In genomic region chr6:43016166-43016915, GRCh38 we compare ENCODE assay signal across 9 cellular contexts. TPM values are rescaled to one million over a fixed set of nuclear protein-coding genes. Genes with fewer than 3 reads are reported as not detected.
DNase-seq lines count a peak whose midpoint lies in the region; ATAC-seq and TF ChIP-seq lines count a peak whose summit lies in the region.
"Had no signal": no experiment of that assay in that cellular context is flagged by ENCODE, and none has a peak within 500 bp of the region (broad histone marks: within the 10 kb centered on the region; RNA-seq: fewer than 3 reads in every experiment).

No MANE protein-coding gene starts in this region.

- no peaks in the 10 kb centered on the region for H3K9me3 ChIP-seq in BLaER1 treated with 17β-estradiol and CSF1 and Interleukin-3, amounts not matched to agents 10 nM and 100 nM (replicated peaks in 1 of 11)

- H3K27ac ChIP-seq in BLaER1 treated with 17β-estradiol and CSF1 and Interleukin-3, amounts not matched to agents 10 nM and 100 nM, result peak overlapping the region in 10 of 11 experiments; percentile 3 to 56 (median 36); a peak in 15 of 22 replicates

- H3K4me1 Mint-ChIP-seq in chondrocyte (ENCODE audit: low read depth), result peaks cover 57% of the 10 kb centered on the region
- peaks cover 73% of the 10 kb centered on the region for H3K4me1 Mint-ChIP-seq in nephron

- in situ Hi-C loops in KBM-7 (cut with MboI; ENCODE audit: low pct_unique_long_range_greater_than_20kb, low sequenced_read_pairs), result no loop called here

- peaks cover 14% of the 10 kb centered on the region for H3K36me3 Mint-ChIP-seq in chondrocyte (ENCODE audit: low read depth)
- H3K36me3 Mint-ChIP-seq in nephron (ENCODE audit: low read depth), result peaks cover 38% of the 10 kb centered on the region

- H3K4me1 ChIP-seq in BLaER1 treated with 17β-estradiol and CSF1 and Interleukin-3, amounts not matched to agents 10 nM and 100 nM, result peaks cover 54 to 75% (median 62%) of the 10 kb centered on the region in 10 experiments

- H3K9ac ChIP-seq in BLaER1 treated with 17β-estradiol and CSF1 and Interleukin-3, amounts not matched to agents 10 nM and 100 nM, result peak overlapping the region in 10 of 11 experiments; percentile 16 to 71 (median 51); a peak in 18 of 22 replicates

- H3K4me2 ChIP-seq in BLaER1 treated with 17β-estradiol and CSF1 and Interleukin-3, amounts not matched to agents 10 nM and 100 nM, result peak overlapping the region; percentile 88 to 100 (median 95)

- H3K27ac Mint-ChIP-seq in chondrocyte (ENCODE audit: unreplicated experiment) (peak overlapping the region; percentile 63), nephron (peak overlapping the region in 2 of 3 experiments; percentile 54 to 76)

- H3K4me3 Mint-ChIP-seq in chondrocyte (ENCODE audit: unreplicated experiment), result peak overlapping the region; percentile 44
- peak overlapping the region; percentile 75 to 89 (median 77) for H3K4me3 Mint-ChIP-seq in nephron

- peaks cover 49 to 59% (median 56%) of the 10 kb centered on the region in 11 experiments for H3K36me3 ChIP-seq in BLaER1 treated with 17β-estradiol and CSF1 and Interleukin-3, amounts not matched to agents 10 nM and 100 nM

- peaks cover 6 to 45% (median 33%) of the 10 kb centered on the region in 11 experiments; a peak in 18 of 22 replicates for H4K20me1 ChIP-seq in BLaER1 treated with 17β-estradiol and CSF1 and Interleukin-3, amounts not matched to agents 10 nM and 100 nM

- DNase-seq in KBM-7 (peak; percentile 28), chondrocyte (ENCODE audit: low spot score) (no peak), SW480 (ENCODE audit: low spot score) (no peak), activated gamma-delta T cell treated with Interleukin-2 at 50 U/mL for 16 hours (no peak)
- DNase-seq: NCI-H1417 had no signal

- TF ChIP-seq CTCF in chondrocyte (IDR thresholded peaks at IDR 0.05) (no peak), nephron (IDR thresholded peaks at IDR 0.05; ENCODE audit: unreplicated experiment in 3 of 3) (no peak)

- no peak for ATAC-seq in GM19324 (IDR thresholded peaks at IDR 0.05; ENCODE audit: low FRiP score, unreplicated experiment)
- ATAC-seq in activated CD4-positive, CD25-positive, alpha-beta regulatory T cell treated with anti-CD3 and anti-CD28 coated beads, Interleukin-2, amount 50 U/mL, for 24 hours, result no peak

- H3K4me3 ChIP-seq in BLaER1 treated with 17β-estradiol and CSF1 and Interleukin-3, amounts not matched to agents 10 nM and 100 nM, result peak overlapping the region in 6 of 10 experiments; percentile 8 to 89 (median 50); a peak in 3 of 20 replicates

- no peaks in the 10 kb centered on the region for H3K27me3 ChIP-seq in BLaER1 treated with 17β-estradiol and CSF1 and Interleukin-3, amounts not matched to agents 10 nM and 100 nM

- H3K9me3 Mint-ChIP-seq in chondrocyte (ENCODE audit: low read depth) (no peaks in the 10 kb centered on the region), nephron (no peaks in the 10 kb centered on the region)

- H3K27me3 Mint-ChIP-seq in chondrocyte (ENCODE audit: low read depth), result no peaks in the 10 kb centered on the region
- H3K27me3 Mint-ChIP-seq in nephron (ENCODE audit: low read depth), result peaks cover 7% of the 10 kb centered on the region

RNA-seq across cellular contexts. Expression of gene KLHDC3, which starts 2.3 kb away (rescaled TPM):
- total RNA-seq in chondrocyte, result 66.3 to 96.9 TPM (median 90.3 TPM) in 3 replicates

RNA-seq across cellular contexts. Expression of gene MEA1, which starts 2.6 kb away (rescaled TPM):
- 71.1 to 86.2 TPM (median 71.6 TPM) in 3 replicates for total RNA-seq in chondrocyte

RNA-seq across cellular contexts. Expression of gene RRP36, which starts 5.1 kb away (rescaled TPM):
- total RNA-seq in chondrocyte, result 58.6 to 75.2 TPM (median 63.2 TPM) in 3 replicates

RNA-seq across cellular contexts. Expression of gene PPP2R5D, which starts 32.0 kb away (rescaled TPM):
- total RNA-seq in chondrocyte, result 34.0 to 40.4 TPM (median 39.3 TPM) in 3 replicates

RNA-seq across cellular contexts. Expression of gene CUL7, which starts 37.3 kb away (rescaled TPM):
- 53.6 to 64.8 TPM (median 54.3 TPM) in 3 replicates for total RNA-seq in chondrocyte
